ENCODE assay signal across 31 cellular contexts in the genomic region with DNA sequence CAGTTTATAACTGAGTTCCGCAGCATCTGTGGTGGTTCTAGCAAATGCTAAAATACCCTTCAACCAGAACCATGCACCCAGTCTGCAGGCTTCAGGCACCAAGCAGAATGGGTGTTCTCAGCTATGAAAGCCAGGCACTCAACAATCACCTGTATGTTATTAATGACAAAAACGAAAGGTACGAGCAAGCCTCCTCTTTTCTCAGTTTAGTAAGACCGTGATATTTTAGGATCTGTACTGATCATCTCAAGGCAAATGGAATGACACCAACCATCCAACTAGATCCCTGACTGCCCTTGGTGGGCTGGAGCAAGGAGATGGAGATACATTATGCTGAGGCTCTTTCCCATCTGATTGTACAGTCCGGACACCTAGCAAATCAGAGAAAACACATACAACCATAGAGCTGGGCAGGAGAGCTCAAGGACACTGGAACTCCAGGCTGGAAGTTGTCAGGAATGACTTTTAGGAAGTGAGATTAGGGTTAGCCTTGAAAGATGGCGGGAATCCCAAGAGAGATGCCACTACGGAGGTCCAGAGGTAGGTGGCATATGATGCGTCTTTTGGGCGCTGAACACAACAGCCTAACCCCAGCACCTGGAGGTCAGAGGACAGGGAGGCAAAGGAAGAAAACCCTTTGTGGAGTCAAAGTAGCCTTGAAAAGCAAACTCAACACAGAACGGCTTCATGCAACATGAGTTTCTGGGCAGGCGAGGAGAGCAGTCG. TPM values are rescaled to one million over a fixed set of nuclear protein-coding genes. Genes with fewer than 3 reads are reported as not detected.
DNase-seq lines count a peak whose midpoint lies in the region; ATAC-seq and TF ChIP-seq lines count a peak whose summit lies in the region.
"Had no signal": no experiment of that assay in that cellular context is flagged by ENCODE, and none has a peak within 500 bp of the region (broad histone marks: within the 10 kb centered on the region; RNA-seq: fewer than 3 reads in every experiment).

No MANE protein-coding gene starts in this region.

- no peak for DNase-seq in activated naive CD8-positive, alpha-beta T cell treated with anti-CD3 and anti-CD28 coated beads, Interleukin-2, amount 50 U/mL, for 24 hours
- no peak for DNase-seq in activated naive CD8-positive, alpha-beta T cell treated with anti-CD3 and anti-CD28 coated beads for 36 hours
- DNase-seq in neural crest cell (ENCODE audit: low read depth, low spot score) (no peak), vagina (ENCODE audit: extremely low spot score in 2 of 2) (no peak), NCI-H2196 (lab: John Stamatoyannopoulos, UW; ENCODE audit: unreplicated experiment) (no peak)
- DNase-seq in effector CD4-positive, alpha-beta T cell = no peak
- DNase-seq in activated T-cell treated with anti-CD3 and anti-CD28 coated beads, Interleukin-2, amount 50 U/mL, for 4 hours = no peak
- DNase-seq: activated CD4-positive, CD25-positive, alpha-beta regulatory T cell treated with anti-CD3 and anti-CD28 coated beads, Interleukin-2, amount 50 U/mL, for 72 hours; activated CD8-positive, alpha-beta memory T cell treated with anti-CD3 and anti-CD28 coated beads, Interleukin-2, amount 50 U/mL, for 48 hours; activated CD8-positive, alpha-beta T cell treated with anti-CD3 and anti-CD28 coated beads for 36 hours; cortex of kidney; esophagus squamous epithelium; foreskin keratinocyte; GOT3; heart right ventricle; MG63; naive thymus-derived CD8-positive, alpha-beta T cell; NCI-H1105; NCI-H1930; NCI-H524; NK-92 treated with Interleukin-12 subunit alpha and Interleukin-12 subunit beta, amount 100 ng/mL, for 24 hours; occipital lobe; SK-N-SH; stimulated activated naive CD4-positive, alpha-beta T cell; uterus had no signal

- no peak overlapping the region for H3K9ac ChIP-seq in duodenal mucosa (ENCODE audit: low read depth in 1 of 2, low read length in 2 of 2)
- H3K9ac ChIP-seq: KMS-11, SK-N-SH had no signal

- ATAC-seq in activated naive CD8-positive, alpha-beta T cell treated with anti-CD3 and anti-CD28 coated beads, Interleukin-2, amount 50 U/mL, for 24 hours = no peak
- no peak for ATAC-seq in activated T-cell treated with anti-CD3 and anti-CD28 coated beads, Interleukin-2, amount 50 U/mL, for 4 hours
- ATAC-seq: activated CD8-positive, alpha-beta T cell treated with anti-CD3 and anti-CD28 coated beads for 36 hours; activated naive CD4-positive, alpha-beta T cell treated with anti-CD3 and anti-CD28 coated beads, Interleukin-2, amount 50 U/mL, for 72 hours; foreskin keratinocyte; heart right ventricle; naive thymus-derived CD8-positive, alpha-beta T cell had no signal

- H3K4me1 Mint-ChIP-seq in activated naive CD8-positive, alpha-beta T cell treated with anti-CD3 and anti-CD28 coated beads, Interleukin-2, amount 50 U/mL, for 24 hours = peaks cover 16% of the 10 kb centered on the region
- H3K4me1 Mint-ChIP-seq in activated naive CD8-positive, alpha-beta T cell treated with anti-CD3 and anti-CD28 coated beads for 36 hours = peaks cover 6% of the 10 kb centered on the region
- peaks cover 4% of the 10 kb centered on the region for H3K4me1 Mint-ChIP-seq in neural crest cell
- peaks cover 3% of the 10 kb centered on the region for H3K4me1 Mint-ChIP-seq in activated T-cell treated with anti-CD3 and anti-CD28 coated beads, Interleukin-2, amount 50 U/mL, for 4 hours (ENCODE audit: low read depth)

- H3K4me3 Mint-ChIP-seq in activated naive CD8-positive, alpha-beta T cell treated with anti-CD3 and anti-CD28 coated beads, Interleukin-2, amount 50 U/mL, for 24 hours = no peak overlapping the region
- no peak overlapping the region for H3K4me3 Mint-ChIP-seq in activated naive CD8-positive, alpha-beta T cell treated with anti-CD3 and anti-CD28 coated beads for 36 hours
- no peak overlapping the region for H3K4me3 Mint-ChIP-seq in neural crest cell
- H3K4me3 Mint-ChIP-seq in activated T-cell treated with anti-CD3 and anti-CD28 coated beads, Interleukin-2, amount 50 U/mL, for 4 hours = no peak overlapping the region
- H3K4me3 Mint-ChIP-seq: activated CD8-positive, alpha-beta T cell treated with anti-CD3 and anti-CD28 coated beads for 36 hours; naive thymus-derived CD8-positive, alpha-beta T cell had no signal

- no peaks in the 10 kb centered on the region for H3K27me3 Mint-ChIP-seq in activated naive CD8-positive, alpha-beta T cell treated with anti-CD3 and anti-CD28 coated beads, Interleukin-2, amount 50 U/mL, for 24 hours
- no peaks in the 10 kb centered on the region for H3K27me3 Mint-ChIP-seq in activated naive CD8-positive, alpha-beta T cell treated with anti-CD3 and anti-CD28 coated beads for 36 hours
- no peaks in the 10 kb centered on the region for H3K27me3 Mint-ChIP-seq in neural crest cell (ENCODE audit: low read depth)
- no peaks in the 10 kb centered on the region for H3K27me3 Mint-ChIP-seq in activated T-cell treated with anti-CD3 and anti-CD28 coated beads, Interleukin-2, amount 50 U/mL, for 4 hours (ENCODE audit: low read depth)
- H3K27me3 Mint-ChIP-seq: activated CD8-positive, alpha-beta T cell treated with anti-CD3 and anti-CD28 coated beads for 36 hours; naive thymus-derived CD8-positive, alpha-beta T cell had no signal

- H3K27ac ChIP-seq in duodenal mucosa (ENCODE audit: low read depth, low read length) (peak overlapping the region; percentile 5), vagina (peak overlapping the region; percentile 45)
- H3K27ac ChIP-seq: ascending aorta, cardiac muscle cell, foreskin keratinocyte, heart right ventricle, KMS-11, thoracic aorta had no signal

- peaks cover 30% of the 10 kb centered on the region for H3K36me3 Mint-ChIP-seq in activated naive CD8-positive, alpha-beta T cell treated with anti-CD3 and anti-CD28 coated beads, Interleukin-2, amount 50 U/mL, for 24 hours (ENCODE audit: low read depth)
- H3K36me3 Mint-ChIP-seq in activated naive CD8-positive, alpha-beta T cell treated with anti-CD3 and anti-CD28 coated beads for 36 hours = peaks cover 17% of the 10 kb centered on the region
- peaks cover 5% of the 10 kb centered on the region for H3K36me3 Mint-ChIP-seq in neural crest cell (ENCODE audit: low read depth)
- H3K36me3 Mint-ChIP-seq in activated T-cell treated with anti-CD3 and anti-CD28 coated beads, Interleukin-2, amount 50 U/mL, for 4 hours (ENCODE audit: insufficient read depth) = peaks cover 11% of the 10 kb centered on the region

- H3K36me3 ChIP-seq in duodenal mucosa (ENCODE audit: control insufficient read depth in 1 of 2, insufficient read depth in 2 of 2, low read length in 2 of 2) = peaks cover 0 to 4% of the 10 kb centered on the region in 2 donors
- peaks cover 0 to 27% of the 10 kb centered on the region in 2 donors for H3K36me3 ChIP-seq in vagina
- H3K36me3 ChIP-seq: cardiac muscle cell, uterus had no signal

- no peaks in the 10 kb centered on the region for H3K9me3 Mint-ChIP-seq in activated naive CD8-positive, alpha-beta T cell treated with anti-CD3 and anti-CD28 coated beads, Interleukin-2, amount 50 U/mL, for 24 hours
- H3K9me3 Mint-ChIP-seq in activated naive CD8-positive, alpha-beta T cell treated with anti-CD3 and anti-CD28 coated beads for 36 hours = no peaks in the 10 kb centered on the region
- no peaks in the 10 kb centered on the region for H3K9me3 Mint-ChIP-seq in neural crest cell
- H3K9me3 Mint-ChIP-seq in activated T-cell treated with anti-CD3 and anti-CD28 coated beads, Interleukin-2, amount 50 U/mL, for 4 hours = no peaks in the 10 kb centered on the region
- H3K9me3 Mint-ChIP-seq: activated CD8-positive, alpha-beta T cell treated with anti-CD3 and anti-CD28 coated beads for 36 hours; naive thymus-derived CD8-positive, alpha-beta T cell had no signal

- peak overlapping the region; percentile 1 for H3K27ac Mint-ChIP-seq in activated naive CD8-positive, alpha-beta T cell treated with anti-CD3 and anti-CD28 coated beads, Interleukin-2, amount 50 U/mL, for 24 hours
- no peak overlapping the region for H3K27ac Mint-ChIP-seq in activated naive CD8-positive, alpha-beta T cell treated with anti-CD3 and anti-CD28 coated beads for 36 hours
- peak overlapping the region; percentile 46 for H3K27ac Mint-ChIP-seq in neural crest cell (ENCODE audit: unreplicated experiment)
- H3K27ac Mint-ChIP-seq: activated CD8-positive, alpha-beta T cell treated with anti-CD3 and anti-CD28 coated beads for 36 hours had no signal

- H3K9me3 ChIP-seq in duodenal mucosa (ENCODE audit: control insufficient read depth in 1 of 2, low read length in 2 of 2) (no peaks in the 10 kb centered on the region), vagina (no peaks in the 10 kb centered on the region)
- H3K9me3 ChIP-seq: ascending aorta, esophagus squamous epithelium, heart right ventricle, MG63, SK-N-SH, thoracic aorta, uterus had no signal

- H3K4me3 ChIP-seq in duodenal mucosa (ENCODE audit: low read depth in 1 of 2, low read length in 2 of 2) (no peak overlapping the region), vagina (no peak overlapping the region)
- H3K4me3 ChIP-seq: ascending aorta, cardiac muscle cell, esophagus squamous epithelium, heart right ventricle, MG63, thoracic aorta, uterus had no signal

- H3K27me3 ChIP-seq in duodenal mucosa (ENCODE audit: control insufficient read depth in 1 of 2, insufficient read depth in 2 of 2, low read length in 2 of 2) (no peaks in the 10 kb centered on the region), vagina (no peaks in the 10 kb centered on the region)
- H3K27me3 ChIP-seq: ascending aorta, cardiac muscle cell, esophagus squamous epithelium, foreskin keratinocyte, heart right ventricle, MG63, uterus had no signal

- H3K4me1 ChIP-seq in duodenal mucosa (ENCODE audit: control insufficient read depth in 1 of 2, insufficient read depth in 2 of 2, low read length in 2 of 2) (peaks cover 14 to 27% of the 10 kb centered on the region in 2 donors), vagina (peaks cover 11% of the 10 kb centered on the region)
- H3K4me1 ChIP-seq: foreskin keratinocyte, uterus had no signal

- intact Hi-C loops in vagina (cut with DNase I) = no loop called here

- TF ChIP-seq POLR2A in vagina (IDR thresholded peaks at IDR 0.05) = no peak

- TF ChIP-seq CTCF in neural crest cell (conservative IDR thresholded peaks at IDR 0.05) (no peak), vagina (IDR thresholded peaks at IDR 0.05) (no peak)

RNA-seq across cellular contexts. Expression of gene SLC23A2, which starts 33.4 kb away (rescaled TPM):
- total RNA-seq in activated naive CD8-positive, alpha-beta T cell treated with anti-CD3 and anti-CD28 coated beads for 36 hours = 10 to 100 TPM; 23.2 TPM
- total RNA-seq in neural crest cell (27.1 and 28.3 TPM in 2 replicates), vagina (14.7 TPM)
- total RNA-seq in activated T-cell treated with anti-CD3 and anti-CD28 coated beads, Interleukin-2, amount 50 U/mL, for 4 hours = 10 to 100 TPM; 19.6 to 25.9 (median 20.4) TPM
